2 cellular contexts compared by ENCODE assay signal in genomic region chr1:235892080-235892670, GRCh38.
TF ChIP-seq lines count a peak whose summit lies in the region.

No MANE protein-coding gene starts in this region.

TF ChIP-seq in GM12878, 131 proteins besides CTCF, POLR2A, EP300 and RAD21 (continues in another document):
- TF ChIP-seq NR2F1 (conservative IDR thresholded peaks at IDR 0.05) (no peak), SIN3A (IDR thresholded peaks at IDR 0.05; ENCODE audit: low read depth, low read length) (no peak), KDM1A (IDR thresholded peaks at IDR 0.05; ENCODE audit: borderline replicate concordance) (no peak), BMI1 (IDR thresholded peaks at IDR 0.05; ENCODE audit: borderline replicate concordance) (no peak), FOXM1 (IDR thresholded peaks at IDR 0.05; ENCODE audit: low read depth, low read length) (0 out of 2 replicates have a peak, but pooled peaks have one; percentile 59), JUNB (IDR thresholded peaks at IDR 0.05) (peak; percentile 57; the same call in 1 of the 2 replicates), CREB1 (IDR thresholded peaks at IDR 0.05; ENCODE audit: low read depth) (no peak), RUNX3 (IDR thresholded peaks at IDR 0.05; ENCODE audit: low read length) (peak; percentile 83), IRF4 (IDR thresholded peaks at IDR 0.05; ENCODE audit: low read depth, low read length) (no peak), SP1 (IDR thresholded peaks at IDR 0.05; ENCODE audit: low read depth, low read length) (peak; percentile 21), CBX5 (IDR thresholded peaks at IDR 0.05; ENCODE audit: low read depth) (peak; percentile 76; the same call in 1 of the 2 replicates), CHD2 (IDR thresholded peaks at IDR 0.05; ENCODE audit: borderline replicate concordance, low read depth, low read length) (no peak), SKIL (IDR thresholded peaks at IDR 0.05; ENCODE audit: low read depth, poor library complexity, severe bottlenecking) (peak; percentile 20), KAT2A (conservative IDR thresholded peaks at IDR 0.05; ENCODE audit: control insufficient read depth, low read depth, low read length) (no peak), NFXL1 (IDR thresholded peaks at IDR 0.05; ENCODE audit: borderline replicate concordance) (no peak), RELA (IDR thresholded peaks at IDR 0.05; ENCODE audit: borderline replicate concordance, partially characterized antibody) (no peak), SMC3 (IDR thresholded peaks at IDR 0.05; ENCODE audit: borderline replicate concordance, low read length) (no peak), RCOR1 (conservative IDR thresholded peaks at IDR 0.05; ENCODE audit: low read depth, low read length) (no peak), RAD51 (IDR thresholded peaks at IDR 0.05) (no peak), ETV6 (conservative IDR thresholded peaks at IDR 0.05 in 1 of 2, IDR thresholded peaks at IDR 0.05 in 1 of 2; ENCODE audit: borderline replicate concordance in 1 of 2, low read depth in 1 of 2) (no peak), TCF12 (IDR thresholded peaks at IDR 0.05; ENCODE audit: low read depth, low read length) (0 out of 2 replicates have a peak, but pooled peaks have one; percentile 42), TBL1XR1 (IDR thresholded peaks at IDR 0.05; ENCODE audit: low read depth, low read length) (no peak), NBN (IDR thresholded peaks at IDR 0.05) (no peak), SUZ12 (IDR thresholded peaks at IDR 0.05; ENCODE audit: unreplicated experiment) (no peak), BCL11A (IDR thresholded peaks at IDR 0.05; ENCODE audit: low read depth, low read length) (0 out of 2 replicates have a peak, but pooled peaks have one; percentile 47), ZNF384 (IDR thresholded peaks at IDR 0.05; ENCODE audit: borderline replicate concordance, low read depth, low read length) (no peak), POLR2AphosphoS5 (IDR thresholded peaks at IDR 0.05; ENCODE audit: low read length) (no peak), CREM (IDR thresholded peaks at IDR 0.05; ENCODE audit: low read depth) (0 out of 2 replicates have a peak, but pooled peaks have one; percentile 10), BACH1 (IDR thresholded peaks at IDR 0.05; ENCODE audit: borderline replicate concordance) (no peak), CBFB (IDR thresholded peaks at IDR 0.05; ENCODE audit: low read depth) (0 out of 2 replicates have a peak, but pooled peaks have one; percentile 21), POU2F2 (IDR thresholded peaks at IDR 0.05; ENCODE audit: borderline replicate concordance, low read depth, low read length) (no peak), IKZF1 (conservative IDR thresholded peaks at IDR 0.05) (no peak), MEF2A (IDR thresholded peaks at IDR 0.05; ENCODE audit: insufficient read depth, low read depth, low read length) (0 out of 2 replicates have a peak, but pooled peaks have one; percentile 32)
- TF ChIP-seq, protein P1, sequence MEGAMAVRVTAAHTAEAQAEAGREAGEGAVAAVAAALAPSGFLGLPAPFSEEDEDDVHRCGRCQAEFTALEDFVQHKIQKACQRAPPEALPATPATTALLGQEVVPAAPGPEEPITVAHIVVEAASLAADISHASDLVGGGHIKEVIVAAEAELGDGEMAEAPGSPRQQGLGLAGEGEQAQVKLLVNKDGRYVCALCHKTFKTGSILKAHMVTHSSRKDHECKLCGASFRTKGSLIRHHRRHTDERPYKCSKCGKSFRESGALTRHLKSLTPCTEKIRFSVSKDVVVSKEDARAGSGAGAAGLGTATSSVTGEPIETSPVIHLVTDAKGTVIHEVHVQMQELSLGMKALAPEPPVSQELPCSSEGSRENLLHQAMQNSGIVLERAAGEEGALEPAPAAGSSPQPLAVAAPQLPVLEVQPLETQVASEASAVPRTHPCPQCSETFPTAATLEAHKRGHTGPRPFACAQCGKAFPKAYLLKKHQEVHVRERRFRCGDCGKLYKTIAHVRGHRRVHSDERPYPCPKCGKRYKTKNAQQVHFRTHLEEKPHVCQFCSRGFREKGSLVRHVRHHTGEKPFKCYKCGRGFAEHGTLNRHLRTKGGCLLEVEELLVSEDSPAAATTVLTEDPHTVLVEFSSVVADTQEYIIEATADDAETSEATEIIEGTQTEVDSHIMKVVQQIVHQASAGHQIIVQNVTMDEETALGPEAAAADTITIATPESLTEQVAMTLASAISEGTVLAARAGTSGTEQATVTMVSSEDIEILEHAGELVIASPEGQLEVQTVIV (IDR thresholded peaks at IDR 0.05; ENCODE audit: borderline replicate concordance, partially characterized antibody), result no peak
- TF ChIP-seq, protein P2, sequence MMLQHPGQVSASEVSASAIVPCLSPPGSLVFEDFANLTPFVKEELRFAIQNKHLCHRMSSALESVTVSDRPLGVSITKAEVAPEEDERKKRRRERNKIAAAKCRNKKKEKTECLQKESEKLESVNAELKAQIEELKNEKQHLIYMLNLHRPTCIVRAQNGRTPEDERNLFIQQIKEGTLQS (IDR thresholded peaks at IDR 0.05; ENCODE audit: borderline replicate concordance, extremely low read depth, low read depth, low read length), result no peak

TF ChIP-seq in SK-N-SH, 30 proteins besides CTCF, POLR2A, EP300 and RAD21:
- TF ChIP-seq NFIC (IDR thresholded peaks at IDR 0.05; ENCODE audit: borderline replicate concordance), result no peak
- no peak for TF ChIP-seq SMC3 (IDR thresholded peaks at IDR 0.05; ENCODE audit: low read depth, low read length)
- no peak for TF ChIP-seq POLR2AphosphoS5 (IDR thresholded peaks at IDR 0.05; ENCODE audit: low read depth, low read length)
- TF ChIP-seq CHD2 (IDR thresholded peaks at IDR 0.05; ENCODE audit: low read length, partially characterized antibody), result no peak
- no peak for TF ChIP-seq GABPA (IDR thresholded peaks at IDR 0.05; ENCODE audit: low read depth)
TF ChIP-seq in SK-N-SH: peak in this region for 0.
